In genomic region chr15:77890911-77891801, GRCh38 we compare ENCODE assay signal across 8 cellular contexts.
DNase-seq lines count a peak whose midpoint lies in the region; ATAC-seq, FAIRE-seq and TF ChIP-seq lines count a peak whose summit lies in the region.
"Not testable (repeated sequence)": the region's sequence is repeated elsewhere in the genome, so short reads cannot be mapped to it uniquely, and the experiment has no call there.

No MANE protein-coding gene starts in this region.

- TF ChIP-seq CTCF in NB4 (IDR thresholded peaks at IDR 0.05; ENCODE audit: low read depth, low read length); SK-N-SH (IDR thresholded peaks at IDR 0.05); coronary artery (IDR thresholded peaks at IDR 0.05); kidney (IDR thresholded peaks at IDR 0.05; ENCODE audit: borderline replicate concordance, extremely low read depth, insufficient read depth): not testable (repeated sequence)

- TF ChIP-seq EP300 in SK-N-SH (IDR thresholded peaks at IDR 0.05; ENCODE audit: borderline replicate concordance in 1 of 2, low read depth in 1 of 2, low read length in 1 of 2), result not testable (repeated sequence)

- not testable (repeated sequence) for TF ChIP-seq POLR2A in NB4 (IDR thresholded peaks at IDR 0.05; ENCODE audit: extremely low read depth, insufficient read length)

- CTCF ChIA-PET in SK-N-SH (lab: Yijun Ruan, JAX), result not testable (repeated sequence)

- peaks cover 3 to 21% of the 10 kb centered on the region in 2 experiments; a peak in 1 of 4 replicates for H3K4me1 ChIP-seq in SK-N-SH (ENCODE audit: control insufficient read depth in 1 of 2, insufficient read depth in 2 of 2, low read depth in 1 of 2, low read length in 1 of 2)
- not testable (repeated sequence) for H3K4me1 ChIP-seq in kidney (ENCODE audit: control insufficient read depth in 1 of 2, insufficient read depth in 1 of 2, low read depth in 1 of 2, low read length in 2 of 2)

- peak overlapping the region; percentile 21 for H3K4me3 ChIP-seq in NB4 (ENCODE audit: low read depth, low read length)
- H3K4me3 ChIP-seq in SK-N-SH (ENCODE audit: low read depth in 2 of 2, low read length in 1 of 2); kidney (ENCODE audit: low read length in 2 of 2): not testable (repeated sequence)
- peak overlapping the region; percentile 34 for H3K4me3 ChIP-seq in coronary artery

- not testable (repeated sequence) for FAIRE-seq in kidney (lab: Jason Lieb, UNC)

- not testable (repeated sequence) for TF ChIP-seq RAD21 in SK-N-SH (IDR thresholded peaks at IDR 0.05; ENCODE audit: low read length)

- intact Hi-C loops in kidney (cut with DNase I); sciatic nerve (cut with DNase I): not testable (repeated sequence)

- H3K4me2 ChIP-seq in SK-N-SH, result peak overlapping the region; percentile 47; the same call in 1 of the 2 replicates

- not testable (repeated sequence) for H3K27me3 ChIP-seq in SK-N-SH (ENCODE audit: insufficient read depth)

- POLR2A ChIA-PET in SK-N-SH (lab: Yijun Ruan, JAX), result not testable (repeated sequence)

- DNase-seq in AG20443 (ENCODE audit: low spot score) (peak; percentile 49), NB4 (ENCODE audit: low read depth) (peak; percentile 97), SK-N-SH (peak; percentile 82), kidney (peak; percentile 76)
- DNase-seq in coronary artery (ENCODE audit: low spot score); sciatic nerve (ENCODE audit: low spot score): not testable (repeated sequence)

- H3K9me3 ChIP-seq in SK-N-SH; kidney (ENCODE audit: control insufficient read depth in 1 of 2, low read length in 2 of 2): not testable (repeated sequence)

- peak; percentile 57 for ATAC-seq in GM18907 (IDR thresholded peaks at IDR 0.05; ENCODE audit: unreplicated experiment)
- ATAC-seq in HG02798 (IDR thresholded peaks at IDR 0.05; ENCODE audit: poor library complexity, unreplicated experiment), result peak; percentile 39
- peak; percentile 47 for ATAC-seq in sciatic nerve

- WGBS in SK-N-SH (ENCODE audit: low lambda C conversion rate), result 39% methylated on average over 5 of the region's 20 CpGs

- H3K27ac ChIP-seq in SK-N-SH (ENCODE audit: low read depth in 2 of 2, low read length in 1 of 2); kidney (ENCODE audit: low read depth in 2 of 2, low read length in 2 of 2): not testable (repeated sequence)
- H3K27ac ChIP-seq in coronary artery, result peak overlapping the region; percentile 81 to 95

- H3K9ac ChIP-seq in SK-N-SH; kidney (ENCODE audit: low read length in 2 of 2): not testable (repeated sequence)

- H4K20me1 ChIP-seq in SK-N-SH (ENCODE audit: insufficient read depth), result not testable (repeated sequence)

- not testable (repeated sequence) for H3K9me2 ChIP-seq in SK-N-SH

- H2AFZ ChIP-seq in SK-N-SH (ENCODE audit: low read depth), result not testable (repeated sequence)

- H3F3A ChIP-seq in SK-N-SH (replicated peaks; ENCODE audit: insufficient read depth), result not testable (repeated sequence)

- H3K36me3 ChIP-seq in SK-N-SH (replicated peaks in 1 of 2; ENCODE audit: control insufficient read depth in 1 of 2, insufficient read depth in 2 of 2, low read length in 1 of 2); kidney (ENCODE audit: control insufficient read depth in 1 of 2, insufficient read depth in 2 of 2, low read length in 2 of 2): not testable (repeated sequence)

- H3K79me2 ChIP-seq in SK-N-SH (ENCODE audit: insufficient read depth), result not testable (repeated sequence)
